ENCODE assay signal across 14 cellular contexts in genomic region chr12:124696689-124697476, GRCh38.
DNase-seq lines count a peak whose midpoint lies in the region; ATAC-seq and TF ChIP-seq lines count a peak whose summit lies in the region.
"Had no signal": no experiment of that assay in that cellular context is flagged by ENCODE, and none has a peak within 500 bp of the region (broad histone marks: within the 10 kb centered on the region; RNA-seq: fewer than 3 reads in every experiment).

No MANE protein-coding gene starts in this region.

- peaks cover 14% of the 10 kb centered on the region for H3K9me3 ChIP-seq in left ventricle myocardium inferior (replicated peaks)

- DNase-seq in left ventricle myocardium inferior (no peak), cardiac septum (ENCODE audit: low spot score) (no peak), RPMI8226 (peak; percentile 56), COLO829 (ENCODE audit: low spot score) (no peak), mucosa of gallbladder (ENCODE audit: low spot score) (no peak)
- DNase-seq in activated CD4-positive, CD25-positive, alpha-beta regulatory T cell treated with anti-CD3 and anti-CD28 coated beads, Interleukin-2, amount 50 U/mL, for 72 hours: no peak
- DNase-seq: AML-193; GOT3; midbrain; NK-92 treated with Interleukin-12 subunit alpha and Interleukin-12 subunit beta, amount 100 ng/mL, for 24 hours; stimulated activated CD8-positive, alpha-beta memory T cell treated with anti-CD3 and anti-CD28 coated beads, Interleukin-4, amount 100 ng/mL, for 48 hours had no signal

- no peaks in the 10 kb centered on the region for H3K36me3 ChIP-seq in left ventricle myocardium inferior

- no peak for TF ChIP-seq CTCF in left ventricle myocardium inferior (IDR thresholded peaks at IDR 0.05; ENCODE audit: borderline replicate concordance)

- no peak for ATAC-seq in GM19455 (IDR thresholded peaks at IDR 0.05; ENCODE audit: unreplicated experiment)

- H3K27me3 ChIP-seq in left ventricle myocardium inferior (ENCODE audit: low read depth): no peaks in the 10 kb centered on the region
- no peaks in the 10 kb centered on the region for H3K27me3 ChIP-seq in layer of hippocampus (ENCODE audit: control insufficient read depth, insufficient read depth, low read length)

- intact Hi-C loops in left ventricle myocardium inferior (cut with micrococcal nuclease): no loop called here
- intact Hi-C loops in cardiac septum (cut with DNase I): loop anchor here (5.0 kb wide), 1 partner anchor 50 kb away; no protein-coding TSS in a partner anchor

- H3K4me3 ChIP-seq in left ventricle myocardium inferior: no peak overlapping the region

- peaks cover 65% of the 10 kb centered on the region for H3K4me1 ChIP-seq in left ventricle myocardium inferior
- H3K4me1 ChIP-seq: parathyroid adenoma had no signal

- H3K27ac ChIP-seq in left ventricle myocardium inferior (replicated peaks): peak overlapping the region; percentile 84
- H3K27ac ChIP-seq in layer of hippocampus (ENCODE audit: low read depth, low read length): peak overlapping the region; percentile 62
- H3K27ac ChIP-seq: parathyroid adenoma had no signal
